In the genomic region with DNA sequence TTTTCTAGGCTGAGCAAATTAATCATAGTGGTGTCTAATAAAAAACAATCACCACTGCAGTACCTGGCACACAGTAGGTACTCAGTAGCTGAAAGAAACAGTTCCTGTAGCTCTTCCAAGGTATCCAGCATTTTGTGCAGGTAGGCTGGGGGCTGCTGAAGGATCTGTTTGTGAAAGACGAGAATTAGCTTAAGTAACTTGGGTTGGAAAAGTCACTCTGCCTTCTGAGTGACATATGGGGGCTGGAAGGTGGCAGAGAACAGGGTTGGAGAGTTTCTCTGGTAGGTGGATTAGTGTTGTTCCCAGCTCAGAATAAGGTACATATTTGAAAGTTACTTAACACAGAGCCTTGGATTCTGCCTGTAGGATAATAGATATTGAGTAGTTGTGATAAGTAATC, we compare ENCODE assay signal across 12 cellular contexts.
DNase-seq lines count a peak whose midpoint lies in the region; ATAC-seq, FAIRE-seq and TF ChIP-seq lines count a peak whose summit lies in the region.
"Had no signal": no experiment of that assay in that cellular context is flagged by ENCODE, and none has a peak within 500 bp of the region (broad histone marks: within the 10 kb centered on the region; RNA-seq: fewer than 3 reads in every experiment).

No MANE protein-coding gene starts in this region.

- peak overlapping the region in 2 of 10 experiments; percentile 33 to 48; a peak in 4 of 20 replicates for H3K4me3 ChIP-seq in BLaER1 treated with 17β-estradiol and CSF1 and Interleukin-3, amounts not matched to agents 10 nM and 100 nM
- H3K4me3 ChIP-seq in HUES64 (ENCODE audit: low read length) = 0 out of 2 replicates have a peak overlapping the region, but pooled peaks have one; percentile 13
- peak overlapping the region in 20 of 59 donors; percentile 5 to 52 (median 33) for H3K4me3 ChIP-seq in dorsolateral prefrontal cortex
- H3K4me3 ChIP-seq in pancreas = no peak overlapping the region

- ATAC-seq in pancreas (no peak), HG03196 (IDR thresholded peaks at IDR 0.05; ENCODE audit: unreplicated experiment) (no peak), HG03139 (IDR thresholded peaks at IDR 0.05; ENCODE audit: unreplicated experiment) (no peak), GM21737 (IDR thresholded peaks at IDR 0.05; ENCODE audit: unreplicated experiment) (no peak)

- H3K36me3 ChIP-seq in BLaER1 treated with 17β-estradiol and CSF1 and Interleukin-3, amounts not matched to agents 10 nM and 100 nM = peaks cover 0 to 35% (median 9%) of the 10 kb centered on the region in 11 experiments; a peak in 10 of 22 replicates
- H3K36me3 ChIP-seq in HUES64 (ENCODE audit: insufficient read depth, low read length) (no peaks in the 10 kb centered on the region), pancreas (no peaks in the 10 kb centered on the region)

- H3K27me3 ChIP-seq in BLaER1 treated with 17β-estradiol and CSF1 and Interleukin-3, amounts not matched to agents 10 nM and 100 nM = no peaks in the 10 kb centered on the region
- H3K27me3 ChIP-seq in HUES64 (ENCODE audit: insufficient read depth, low read length) (no peaks in the 10 kb centered on the region), dorsolateral prefrontal cortex (no peaks in the 10 kb centered on the region), pancreas (no peaks in the 10 kb centered on the region)

- no peak for DNase-seq in dorsolateral prefrontal cortex
- DNase-seq in pancreas = no peak
- DNase-seq in DMS53 treated with DMSO at 0.1 percent for 48 hours (lab: John Stamatoyannopoulos, UW; ENCODE audit: unreplicated experiment) = no peak
- DNase-seq: activated CD4-positive, CD25-positive, alpha-beta regulatory T cell; activated naive CD8-positive, alpha-beta T cell treated with anti-CD3 and anti-CD28 coated beads, Interleukin-2, amount 10 ng/mL, durations not matched to agents 7 days and 5 days; CD8-positive, alpha-beta memory T cell had no signal

- peak overlapping the region; percentile 64 to 95 (median 78) for H3K4me2 ChIP-seq in BLaER1 treated with 17β-estradiol and CSF1 and Interleukin-3, amounts not matched to agents 10 nM and 100 nM

- peak overlapping the region; percentile 8 to 89 (median 74) for H3K27ac ChIP-seq in BLaER1 treated with 17β-estradiol and CSF1 and Interleukin-3, amounts not matched to agents 10 nM and 100 nM
- H3K27ac ChIP-seq in HUES64 (ENCODE audit: low read depth, low read length) (peak overlapping the region; percentile 53; the same call in 1 of the 2 replicates), dorsolateral prefrontal cortex (peak overlapping the region in 57 of 59 donors; percentile 28 to 100 (median 78)), pancreas (peak overlapping the region in 3 of 4 donors; percentile 30 to 83 (median 63))
- H3K27ac ChIP-seq: RWPE1 had no signal

- peak overlapping the region; percentile 35 to 71 (median 60); a peak in 21 of 22 replicates for H3K9ac ChIP-seq in BLaER1 treated with 17β-estradiol and CSF1 and Interleukin-3, amounts not matched to agents 10 nM and 100 nM
- peak overlapping the region; percentile 40; the same call in 1 of the 2 replicates for H3K9ac ChIP-seq in HUES64 (ENCODE audit: low read depth, low read length)

- intact Hi-C loops in dorsolateral prefrontal cortex (cut with DNase I) = loop anchor here in 1 of 2 donors (5.0 kb wide), 1 partner anchor 71 kb away; a partner anchor contains a TSS
- intact Hi-C loops in pancreas (cut with DNase I) = no loop called here

- TF ChIP-seq CTCF in dorsolateral prefrontal cortex (IDR thresholded peaks at IDR 0.05 in 54 of 56, conservative IDR thresholded peaks at IDR 0.05 in 2 of 56; ENCODE audit: low read depth in 1 of 56, partially characterized antibody in 56 of 56) (no peak), pancreas (IDR thresholded peaks at IDR 0.05) (no peak)

- 39% methylated on average over 1 of the region's 1 CpG for WGBS in HUES64
- 86 to 88% methylated on average over 1 of the region's 1 CpG for WGBS in pancreas, 2 donors

- H4K20me1 ChIP-seq in BLaER1 treated with 17β-estradiol and CSF1 and Interleukin-3, amounts not matched to agents 10 nM and 100 nM = peaks cover 0 to 98% (median 37%) of the 10 kb centered on the region in 11 experiments; a peak in 15 of 22 replicates

- no peaks in the 10 kb centered on the region for H3K9me3 ChIP-seq in BLaER1 treated with 17β-estradiol and CSF1 and Interleukin-3, amounts not matched to agents 10 nM and 100 nM (replicated peaks in 1 of 11)
- no peaks in the 10 kb centered on the region for H3K9me3 ChIP-seq in HUES64 (ENCODE audit: insufficient read depth, low read depth, low read length)
- H3K9me3 ChIP-seq in pancreas = no peaks in the 10 kb centered on the region

- FAIRE-seq in pancreas (lab: Jason Lieb, UNC) = no peak

- peaks cover 53 to 99% (median 92%) of the 10 kb centered on the region in 10 experiments for H3K4me1 ChIP-seq in BLaER1 treated with 17β-estradiol and CSF1 and Interleukin-3, amounts not matched to agents 10 nM and 100 nM
- H3K4me1 ChIP-seq in HUES64 (ENCODE audit: insufficient read depth, low read length) = peaks cover 70% of the 10 kb centered on the region
- H3K4me1 ChIP-seq in pancreas = peaks cover 21 to 62% (median 34%) of the 10 kb centered on the region in 3 donors
